Comparison of ENCODE assay signal across 12 cellular contexts in genomic region chr19:38394488-38394887, GRCh38. TPM values are rescaled to one million over a fixed set of nuclear protein-coding genes. Genes with fewer than 3 reads are reported as not detected.
DNase-seq lines count a peak whose midpoint lies in the region; ATAC-seq, FAIRE-seq and TF ChIP-seq lines count a peak whose summit lies in the region.
"Had no signal": no experiment of that assay in that cellular context is flagged by ENCODE, and none has a peak within 500 bp of the region (broad histone marks: within the 10 kb centered on the region; RNA-seq: fewer than 3 reads in every experiment).

No MANE protein-coding gene starts in this region.

- peaks cover 4% of the 10 kb centered on the region; the same call in 1 of the 2 replicates for H3K79me1 ChIP-seq in H1 (ENCODE audit: low read depth, low read length)

- peak overlapping the region; percentile 54 to 71; a peak in 3 of 4 replicates for H3K4me2 ChIP-seq in H1 (ENCODE audit: insufficient read depth in 1 of 2, low read depth in 2 of 2, low read length in 2 of 2)

- no peak overlapping the region for H2BK20ac ChIP-seq in H1 (ENCODE audit: low read length)

- no peak overlapping the region for H4K91ac ChIP-seq in H1 (replicated peaks; ENCODE audit: insufficient read length, low read length)

- H3K4me3 ChIP-seq in H1 (ENCODE audit: extremely low read depth in 1 of 4, insufficient read depth in 2 of 4, low read depth in 3 of 4, low read length in 4 of 4): peak overlapping the region in 3 of 4 experiments; percentile 15 to 52 (median 29); a peak in 5 of 8 replicates
- H3K4me3 ChIP-seq: right lobe of liver had no signal

- no peak for TF ChIP-seq EP300 in H1 (IDR thresholded peaks at IDR 0.05; ENCODE audit: borderline replicate concordance in 1 of 2, low read depth in 2 of 2, low read length in 2 of 2)

- H2AFZ ChIP-seq in H1 (ENCODE audit: low read length): no peak overlapping the region

- H4K8ac ChIP-seq in H1 (ENCODE audit: extremely low read depth, insufficient read depth, low read length): no peak overlapping the region; the same call in 1 of the 2 replicates

- H2BK12ac ChIP-seq in H1 (ENCODE audit: low read depth, low read length): no peak overlapping the region

- TF ChIP-seq CTCF in GM13976 (IDR thresholded peaks at IDR 0.05; ENCODE audit: borderline replicate concordance, control extremely low read depth, extremely low read depth, insufficient read depth, missing control alignments): no peak
- TF ChIP-seq CTCF in H1 (IDR thresholded peaks at IDR 0.05; ENCODE audit: control extremely low read depth in 1 of 3, insufficient read depth in 1 of 3, low read depth in 1 of 3, low read length in 3 of 3): no peak; a peak in 1 of 4 replicates

- H3K4ac ChIP-seq in H1 (replicated peaks; ENCODE audit: insufficient read length, low read depth, low read length): no peak overlapping the region

- CTCF ChIA-PET in H1 (lab: Charles Lee; ENCODE audit: partially characterized antibody): interaction anchor here (0.9 to 1.3 kb wide), 3 partner anchors 39 to 161 kb away, joined by 3 to 6 read pairs (median 3); no protein-coding TSS in a partner anchor

- ATAC-seq in GM21381 (IDR thresholded peaks at IDR 0.05; ENCODE audit: unreplicated experiment) (no peak), HG03439 (IDR thresholded peaks at IDR 0.05; ENCODE audit: unreplicated experiment) (no peak)

- H2AK5ac ChIP-seq in H1 (ENCODE audit: low read depth, low read length): no peak overlapping the region

- H3K27ac ChIP-seq in H1 (ENCODE audit: low read depth, low read length): no peak overlapping the region
- H3K27ac ChIP-seq: right lobe of liver had no signal

- TF ChIP-seq POLR2A in H1 (IDR thresholded peaks at IDR 0.05; ENCODE audit: control extremely low read depth in 1 of 2, low read depth in 2 of 2, low read length in 2 of 2): no peak

- H3K9ac ChIP-seq in H1 (replicated peaks in 1 of 4; ENCODE audit: extremely low read depth in 1 of 4, low read depth in 3 of 4, low read length in 3 of 4): no peak overlapping the region

- POLR2A ChIA-PET in H1 (lab: Charles Lee; ENCODE audit: partially characterized antibody): interaction anchor here (1.1 to 2.2 kb wide), 8 partner anchors 9 to 255 kb away, joined by 3 to 12 read pairs (median 4); partner anchors contain the start of gene SPINT2

- FAIRE-seq in H1 (lab: Jason Lieb, UNC): peak; percentile 45
- FAIRE-seq: astrocyte, G401.6 had no signal

- peaks cover 3% of the 10 kb centered on the region; the same call in 1 of the 2 replicates for H3K23me2 ChIP-seq in H1 (ENCODE audit: low read depth, low read length)

- no peak overlapping the region for H3K23ac ChIP-seq in H1 (ENCODE audit: insufficient read length)

- H3K56ac ChIP-seq in H1 (replicated peaks; ENCODE audit: insufficient read length, low read depth, low read length): no peak overlapping the region

- DNase-seq in GM13976 (ENCODE audit: low spot score): peak; percentile 86
- peak; percentile 83 to 88 for DNase-seq in activated CD4-positive, alpha-beta T cell treated with anti-CD3 and anti-CD28 coated beads, Interleukin-2, amount 50 U/mL, for 48 hours
- peak; percentile 82 to 95 for DNase-seq in H1 (ENCODE audit: low read depth in 1 of 2, low spot score in 2 of 2)
- DNase-seq in stimulated activated CD4-positive, alpha-beta T cell treated with anti-CD3 and anti-CD28 coated beads, Interleukin-12 subunit alpha, Interleukin-12 subunit beta, amount 100 ng/mL, for 48 hours (ENCODE audit: low read depth in 2 of 3, low spot score in 1 of 3): peak; percentile 61 to 74 (median 67)
- no peak for DNase-seq in HK-2 (ENCODE audit: unreplicated experiment)
- DNase-seq in NCI-H1048 (lab: John Stamatoyannopoulos, UW): no peak
- DNase-seq: IMR-90, right lobe of liver had no signal

- peaks cover 6 to 14% (median 9%) of the 10 kb centered on the region in 4 experiments for H3K4me1 ChIP-seq in H1 (replicated peaks in 1 of 4; ENCODE audit: control insufficient read depth in 3 of 4, insufficient read depth in 4 of 4, low read length in 3 of 4)
- H3K4me1 ChIP-seq: right lobe of liver had no signal

- no peak overlapping the region for H2BK15ac ChIP-seq in H1 (ENCODE audit: low read length)

- no peaks in the 10 kb centered on the region for H3K9me3 ChIP-seq in H1 (ENCODE audit: insufficient read depth in 2 of 2, low read depth in 1 of 2, low read length in 1 of 2)
- H3K9me3 ChIP-seq: right lobe of liver had no signal

- no peak overlapping the region for H4K5ac ChIP-seq in H1 (ENCODE audit: insufficient read length, low read depth, low read length)

- in situ Hi-C loops in GM13976 (cut with MboI; ENCODE audit: low sequenced_read_pairs, unreplicated experiment): no loop called here

- H2BK120ac ChIP-seq in H1 (replicated peaks; ENCODE audit: low read depth, low read length): no peak overlapping the region

- H2BK5ac ChIP-seq in H1 (ENCODE audit: low read depth, low read length): no peak overlapping the region

- peaks cover 2 to 20% (median 5%) of the 10 kb centered on the region in 4 experiments; a peak in 2 of 8 replicates for H3K36me3 ChIP-seq in H1 (ENCODE audit: control insufficient read depth in 2 of 4, insufficient read depth in 4 of 4, low read length in 3 of 4)
- H3K36me3 ChIP-seq: right lobe of liver had no signal

- peaks cover 0 to 2% of the 10 kb centered on the region in 2 experiments for H4K20me1 ChIP-seq in H1 (replicated peaks in 1 of 2; ENCODE audit: control insufficient read depth in 1 of 2, insufficient read depth in 2 of 2, low read length in 2 of 2)

- H3K14ac ChIP-seq in H1 (ENCODE audit: insufficient read length): no peak overlapping the region

- H3K27me3 ChIP-seq in H1 (replicated peaks in 1 of 4; ENCODE audit: control insufficient read depth in 3 of 4, extremely low read depth in 1 of 4, insufficient read depth in 3 of 4, low read length in 3 of 4): peaks cover 0 to 23% (median 19%) of the 10 kb centered on the region in 4 experiments; a peak in 5 of 7 replicates
- H3K27me3 ChIP-seq: right lobe of liver had no signal

- no peak for TF ChIP-seq RAD21 in H1 (IDR thresholded peaks at IDR 0.05 in 1 of 2, conservative IDR thresholded peaks at IDR 0.05 in 1 of 2; ENCODE audit: low read depth in 2 of 2, low read length in 2 of 2)

- H3K18ac ChIP-seq in H1 (ENCODE audit: extremely low read depth, low read length): no peak overlapping the region

- H3K79me2 ChIP-seq in H1 (ENCODE audit: control insufficient read depth in 1 of 2, insufficient read depth in 2 of 2, low read length in 2 of 2): peaks cover 0 to 7% of the 10 kb centered on the region in 2 experiments; a peak in 2 of 4 replicates

- WGBS in H1 (ENCODE audit: extremely low coverage in 1 of 2, insufficient coverage in 1 of 2, insufficient read length in 1 of 2, insufficient replicate concordance in 2 of 2, low coverage in 1 of 2, low lambda C conversion rate in 2 of 2, missing lambda C conversion rate in 1 of 2), 2 experiments: 13% methylated on average over 21 of the region's 30 CpGs; no CpG with 5 or more reads in 1 of the 2 experiments

RNA-seq across cellular contexts. Expression of gene SPRED3, which starts 6.0 kb away (rescaled TPM):
- total RNA-seq in H1 (2021; fragmentation: NEBNext Ultra II Directional; extraction: Animal tissue kit (Norgen Biotek cat#: 25700)): 7.1 and 8.1 TPM in 2 replicates
- 10.3 and 13.5 TPM in 2 replicates for polyA plus RNA-seq in H1 (2011; rRNA removed)
- polyA plus RNA-seq in H1 (2011; cell fraction: cytosol; rRNA removed): 9.5 TPM
- polyA plus RNA-seq in H1 (2011; cell fraction: nucleus; rRNA removed): 28.3 TPM
- 8.0 to 11.4 TPM (median 9.0 TPM) in 4 replicates for polyA plus RNA-seq in H1 (2012, experiment 1 of 2)
- polyA plus RNA-seq in H1 (2012, experiment 2 of 2): 4.8 TPM
- 6.6 TPM for polyA plus RNA-seq in H1 (2013, experiment 1 of 2)
- polyA plus RNA-seq in H1 (2013, experiment 2 of 2): 6.1 TPM
- polyA minus RNA-seq in H1 (2011; rRNA and poly(A)+ RNA removed): 3.8 and 5.4 TPM in 2 replicates
- polyA minus RNA-seq in H1 (2011; cell fraction: cytosol; rRNA and poly(A)+ RNA removed): 3.0 TPM
- 16.1 TPM for polyA minus RNA-seq in H1 (2011; cell fraction: nucleus; rRNA and poly(A)+ RNA removed)

RNA-seq across cellular contexts. Expression of gene GGN, which starts 6.7 kb away (rescaled TPM):
- total RNA-seq in H1 (2021; fragmentation: NEBNext Ultra II Directional; extraction: Animal tissue kit (Norgen Biotek cat#: 25700)): 1.2 and 2.7 TPM in 2 replicates
- 0.47 and 0.69 TPM in 2 replicates for polyA plus RNA-seq in H1 (2011; rRNA removed)
- polyA plus RNA-seq in H1 (2011; cell fraction: cytosol; rRNA removed): 0.44 TPM
- 1.5 TPM for polyA plus RNA-seq in H1 (2011; cell fraction: nucleus; rRNA removed)
- polyA plus RNA-seq in H1 (2012, experiment 1 of 2): 0.79 to 1.6 TPM (median 1.0 TPM) in 4 replicates
- polyA plus RNA-seq in H1 (2012, experiment 2 of 2): 0.25 TPM
- 1.4 TPM for polyA plus RNA-seq in H1 (2013, experiment 1 of 2)
- 0.77 TPM for polyA plus RNA-seq in H1 (2013, experiment 2 of 2)
- polyA minus RNA-seq in H1 (2011; rRNA and poly(A)+ RNA removed): 0.06 TPM in 1 of 2 replicates, not detected in the other
- polyA minus RNA-seq in H1 (2011; cell fraction: cytosol; rRNA and poly(A)+ RNA removed): not detected
- polyA minus RNA-seq in H1 (2011; cell fraction: nucleus; rRNA and poly(A)+ RNA removed): 1.00 TPM
- total RNA-seq: right lobe of liver had no signal

RNA-seq across cellular contexts. Expression of gene FAM98C, which starts 8.4 kb away (rescaled TPM):
- total RNA-seq in H1 (2021; fragmentation: NEBNext Ultra II Directional; extraction: Animal tissue kit (Norgen Biotek cat#: 25700)): 4.6 and 6.1 TPM in 2 replicates
- polyA plus RNA-seq in H1 (2011; rRNA removed): 9.4 and 12.3 TPM in 2 replicates
- 12.2 TPM for polyA plus RNA-seq in H1 (2011; cell fraction: cytosol; rRNA removed)
- polyA plus RNA-seq in H1 (2011; cell fraction: nucleus; rRNA removed): 24.9 TPM
- 5.2 to 9.0 TPM (median 6.8 TPM) in 4 replicates for polyA plus RNA-seq in H1 (2012, experiment 1 of 2)
- polyA plus RNA-seq in H1 (2012, experiment 2 of 2): 20.7 TPM
- 3.9 TPM for polyA plus RNA-seq in H1 (2013, experiment 1 of 2)
- 4.0 TPM for polyA plus RNA-seq in H1 (2013, experiment 2 of 2)
- polyA minus RNA-seq in H1 (2011; rRNA and poly(A)+ RNA removed): 1.7 TPM in 2 replicates
- polyA minus RNA-seq in H1 (2011; cell fraction: cytosol; rRNA and poly(A)+ RNA removed): 3.9 TPM
- polyA minus RNA-seq in H1 (2011; cell fraction: nucleus; rRNA and poly(A)+ RNA removed): 6.6 TPM

RNA-seq across cellular contexts. Expression of gene PSMD8, which starts 20.1 kb away (rescaled TPM):
- 170 and 183 TPM in 2 replicates for total RNA-seq in H1 (2021; fragmentation: NEBNext Ultra II Directional; extraction: Animal tissue kit (Norgen Biotek cat#: 25700))
- 410 and 486 TPM in 2 replicates for polyA plus RNA-seq in H1 (2011; rRNA removed)
- polyA plus RNA-seq in H1 (2011; cell fraction: cytosol; rRNA removed): 380 TPM
- polyA plus RNA-seq in H1 (2011; cell fraction: nucleus; rRNA removed): 266 TPM
- 152 to 242 TPM (median 222 TPM) in 4 replicates for polyA plus RNA-seq in H1 (2012, experiment 1 of 2)
- polyA plus RNA-seq in H1 (2012, experiment 2 of 2): 239 TPM
- 138 TPM for polyA plus RNA-seq in H1 (2013, experiment 1 of 2)
- 143 TPM for polyA plus RNA-seq in H1 (2013, experiment 2 of 2)
- 235 and 279 TPM in 2 replicates for polyA minus RNA-seq in H1 (2011; rRNA and poly(A)+ RNA removed)
- polyA minus RNA-seq in H1 (2011; cell fraction: cytosol; rRNA and poly(A)+ RNA removed): 103 TPM
- 69.3 TPM for polyA minus RNA-seq in H1 (2011; cell fraction: nucleus; rRNA and poly(A)+ RNA removed)

RNA-seq across cellular contexts. Expression of gene RASGRP4, which starts 31.5 kb away (rescaled TPM):
- 1.9 and 2.0 TPM in 2 replicates for total RNA-seq in H1 (2021; fragmentation: NEBNext Ultra II Directional; extraction: Animal tissue kit (Norgen Biotek cat#: 25700))
- polyA plus RNA-seq in H1 (2011; rRNA removed): 3.1 and 5.7 TPM in 2 replicates
- 3.1 TPM for polyA plus RNA-seq in H1 (2011; cell fraction: cytosol; rRNA removed)
- 7.7 TPM for polyA plus RNA-seq in H1 (2011; cell fraction: nucleus; rRNA removed)
- 1.2 to 2.0 TPM (median 1.6 TPM) in 4 replicates for polyA plus RNA-seq in H1 (2012, experiment 1 of 2)
- 1.1 TPM for polyA plus RNA-seq in H1 (2012, experiment 2 of 2)
- polyA plus RNA-seq in H1 (2013, experiment 1 of 2): 2.3 TPM
- 2.0 TPM for polyA plus RNA-seq in H1 (2013, experiment 2 of 2)
- polyA minus RNA-seq in H1 (2011; rRNA and poly(A)+ RNA removed): 1.3 and 1.7 TPM in 2 replicates
- 1.3 TPM for polyA minus RNA-seq in H1 (2011; cell fraction: cytosol; rRNA and poly(A)+ RNA removed)
- polyA minus RNA-seq in H1 (2011; cell fraction: nucleus; rRNA and poly(A)+ RNA removed): 1.6 TPM
- total RNA-seq: astrocyte, IMR-90 had no signal
- polyA plus RNA-seq: IMR-90 had no signal

Comparison
In these comparisons a context has a peak if more than half of its experiments do, and no peak if none do; other contexts are left out.
1. DNase-seq: peak in GM13976 (single experiment), activated CD4-positive, alpha-beta T cell treated with anti-CD3 and anti-CD28 coated beads, Interleukin-2, amount 50 U/mL, for 48 hours (2 of 2), H1 (2 of 2) and stimulated activated CD4-positive, alpha-beta T cell treated with anti-CD3 and anti-CD28 coated beads, Interleukin-12 subunit alpha, Interleukin-12 subunit beta, amount 100 ng/mL, for 48 hours (3 of 3); none in HK-2 (single experiment) and NCI-H1048 (single experiment).